Comparison of ENCODE assay signal across 7 cellular contexts in the genomic region with DNA sequence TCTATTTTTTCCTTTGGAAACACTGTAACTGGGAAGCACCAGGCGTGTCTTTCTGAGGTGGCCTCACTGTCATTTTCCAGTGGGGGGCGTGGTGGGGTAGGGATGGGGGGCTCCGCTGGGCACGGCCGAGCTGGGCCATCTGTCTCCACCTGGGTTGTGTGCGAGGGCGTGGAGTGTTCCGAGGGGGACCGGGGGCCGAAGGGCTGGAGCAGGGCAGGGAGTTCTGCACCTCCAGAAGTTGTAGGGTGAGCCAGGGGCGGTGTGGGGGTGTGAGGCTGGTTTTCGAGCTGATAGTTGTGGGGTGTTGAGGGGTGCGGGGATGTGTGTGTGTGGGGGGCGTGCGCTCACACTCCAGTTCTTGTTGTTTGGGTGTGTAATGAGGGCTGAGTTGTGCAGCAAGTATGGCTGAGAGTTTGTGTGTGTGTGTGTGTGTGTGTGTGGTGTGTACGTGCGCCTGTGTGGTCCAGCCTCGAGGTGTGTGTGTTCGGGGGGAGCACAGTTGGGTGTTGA. TPM values are rescaled to one million over a fixed set of nuclear protein-coding genes. Genes with fewer than 3 reads are reported as not detected.
DNase-seq lines count a peak whose midpoint lies in the region; ATAC-seq, FAIRE-seq and TF ChIP-seq lines count a peak whose summit lies in the region.

No MANE protein-coding gene starts in this region.

- ATAC-seq in HG03457 (IDR thresholded peaks at IDR 0.05; ENCODE audit: unreplicated experiment) = no peak

- H3K4me1 ChIP-seq in stomach = peaks cover 18 to 46% (median 38%) of the 10 kb centered on the region in 4 donors

- H3K27ac ChIP-seq in stomach = peak overlapping the region in 4 of 5 donors; percentile 71 to 85 (median 83)

- 1 to 3% (median 1%) methylated on average over 17 to 19 of the region's 19 CpGs for WGBS in stomach, 5 donors

- TF ChIP-seq POLR2A in stomach (IDR thresholded peaks at IDR 0.05) = no peak

- FAIRE-seq in HTR-8/SVneo (lab: Jason Lieb, UNC) = peak; percentile 75

- DNase-seq in HTR-8/SVneo (ENCODE audit: insufficient read length, low spot score) = no peak
- DNase-seq in immature natural killer cell = no peak
- DNase-seq in stomach = no peak
- no peak for DNase-seq in NCI-H446 (lab: John Stamatoyannopoulos, UW)
- DNase-seq in SIG-M5 (lab: John Stamatoyannopoulos, UW) = no peak

- H3K27me3 ChIP-seq in stomach = peaks cover 0 to 25% (median 18%) of the 10 kb centered on the region in 3 donors

- peak overlapping the region; percentile 73 to 90 (median 78) for H3K4me3 ChIP-seq in stomach

- no peak overlapping the region for H3K27ac Mint-ChIP-seq in activated naive CD8-positive, alpha-beta T cell
- peak overlapping the region in 1 of 6 donors; percentile 24 for H3K27ac Mint-ChIP-seq in immature natural killer cell

- no peaks in the 10 kb centered on the region for H3K9me3 ChIP-seq in stomach

- no peak for TF ChIP-seq CTCF in stomach (IDR thresholded peaks at IDR 0.05)

- H3K36me3 ChIP-seq in stomach = no peaks in the 10 kb centered on the region

- peaks cover 14% of the 10 kb centered on the region for H3K4me1 Mint-ChIP-seq in activated naive CD8-positive, alpha-beta T cell (ENCODE audit: low read depth)
- H3K4me1 Mint-ChIP-seq in immature natural killer cell = peaks cover 17 to 18% of the 10 kb centered on the region in 2 donors

- intact Hi-C loops in stomach (cut with DNase I; ENCODE audit: low total_unique reads) = no loop called here

- peaks cover 8% of the 10 kb centered on the region for H3K27me3 Mint-ChIP-seq in activated naive CD8-positive, alpha-beta T cell
- H3K27me3 Mint-ChIP-seq in immature natural killer cell (ENCODE audit: low read depth in 3 of 3) = peaks cover 6 to 24% (median 10%) of the 10 kb centered on the region in 3 donors

- no peak for TF ChIP-seq EP300 in stomach (IDR thresholded peaks at IDR 0.05)

- no peaks in the 10 kb centered on the region for H3K9me3 Mint-ChIP-seq in activated naive CD8-positive, alpha-beta T cell (ENCODE audit: low read depth)
- no peaks in the 10 kb centered on the region for H3K9me3 Mint-ChIP-seq in immature natural killer cell

- peak overlapping the region; percentile 88 for H3K4me3 Mint-ChIP-seq in activated naive CD8-positive, alpha-beta T cell
- H3K4me3 Mint-ChIP-seq in immature natural killer cell = peak overlapping the region; percentile 74 to 89 (median 85)

- no peaks in the 10 kb centered on the region for H3K36me3 Mint-ChIP-seq in activated naive CD8-positive, alpha-beta T cell
- no peaks in the 10 kb centered on the region for H3K36me3 Mint-ChIP-seq in immature natural killer cell

RNA-seq across cellular contexts. Expression of gene YPEL4, which starts 10.8 kb away (rescaled TPM):
- polyA plus RNA-seq in immature natural killer cell = under 1 TPM in 1 of 3 donors, not detected in 2; 0.09 TPM
- 1 to 10 TPM in 1 of 5 donors, under 1 TPM in 1, not detected in 3; 0.29 to 1.5 TPM for total RNA-seq in stomach
- polyA plus RNA-seq in stomach = 1 to 10 TPM in 1 of 3 donors, under 1 TPM in 2; 0.62 to 3.2 (median 0.68) TPM

RNA-seq across cellular contexts. Expression of gene CLP1, which starts 18.7 kb away (rescaled TPM):
- polyA plus RNA-seq in immature natural killer cell (10 to 100 TPM; 18.4 to 36.7 (median 20.9) TPM), stomach (10 to 100 TPM in 1 of 3 donors, 1 to 10 TPM in 2; 7.1 to 14.7 (median 9.2) TPM)
- total RNA-seq in stomach = 10 to 100 TPM in 3 of 5 donors, 1 to 10 TPM in 1, not detected in 1; 2.7 to 14.0 (median 11.2) TPM

RNA-seq across cellular contexts. Expression of gene ZDHHC5, which starts 29.0 kb away (rescaled TPM):
- 10 to 100 TPM; 19.0 to 46.8 (median 24.3) TPM for polyA plus RNA-seq in immature natural killer cell
- 10 to 100 TPM; 21.0 to 72.8 (median 39.8) TPM for total RNA-seq in stomach
- polyA plus RNA-seq in stomach = 10 to 100 TPM; 11.2 to 21.9 (median 14.3) TPM

RNA-seq across cellular contexts. Expression of gene SERPING1, which starts 41.4 kb away (rescaled TPM):
- under 1 TPM in 1 of 3 donors, not detected in 2; 0.71 TPM for polyA plus RNA-seq in immature natural killer cell
- total RNA-seq in stomach = 100 to 1,000 TPM in 4 of 5 donors, 10 to 100 TPM in 1; 17.4 to 247 (median 153) TPM
- polyA plus RNA-seq in stomach = 100 to 1,000 TPM in 2 of 3 donors, 10 to 100 TPM in 1; 84.4 to 212 (median 111) TPM
